8 cellular contexts compared by ENCODE assay signal in genomic region chr14:74612346-74613021, GRCh38. TPM values are rescaled to one million over a fixed set of nuclear protein-coding genes. Genes with fewer than 3 reads are reported as not detected.
DNase-seq lines count a peak whose midpoint lies in the region; ATAC-seq and TF ChIP-seq lines count a peak whose summit lies in the region.

No MANE protein-coding gene starts in this region.

- peak overlapping the region; percentile 34 to 78 (median 64); a peak in 21 of 22 replicates for H3K9ac ChIP-seq in BLaER1 treated with 17β-estradiol and CSF1 and Interleukin-3, amounts not matched to agents 10 nM and 100 nM
- peak overlapping the region; percentile 86 for H3K9ac ChIP-seq in neuronal stem cell (ENCODE audit: low read depth, low read length, poor library complexity)
- peak overlapping the region in 3 of 5 donors; percentile 23 to 68 (median 53) for H3K9ac ChIP-seq in subcutaneous abdominal adipose tissue (ENCODE audit: low read length in 5 of 5)

- H2AFZ ChIP-seq in neuronal stem cell (ENCODE audit: low read length) = peak overlapping the region; percentile 95

- H2BK120ac ChIP-seq in neuronal stem cell (ENCODE audit: low read depth, low read length) = peak overlapping the region; percentile 39

- no peak overlapping the region for H2BK12ac ChIP-seq in neuronal stem cell (ENCODE audit: low read length)

- H3K14ac ChIP-seq in neuronal stem cell (ENCODE audit: low read length) = no peak overlapping the region

- H4K91ac ChIP-seq in neuronal stem cell (ENCODE audit: low read depth, low read length, poor library complexity) = no peak overlapping the region

- peak overlapping the region; percentile 59 to 72 (median 66) for H3K4me3 ChIP-seq in BLaER1 treated with 17β-estradiol and CSF1 and Interleukin-3, amounts not matched to agents 10 nM and 100 nM
- H3K4me3 ChIP-seq in SJSA1 = peak overlapping the region; percentile 60
- H3K4me3 ChIP-seq in neuronal stem cell (ENCODE audit: low read length in 2 of 2) = peak overlapping the region; percentile 43 to 85
- H3K4me3 ChIP-seq in subcutaneous abdominal adipose tissue (ENCODE audit: low read depth in 1 of 5, low read length in 5 of 5) = peak overlapping the region in 4 of 5 donors; percentile 58 to 80 (median 74)

- H3K4me1 ChIP-seq in BLaER1 treated with 17β-estradiol and CSF1 and Interleukin-3, amounts not matched to agents 10 nM and 100 nM = peaks cover 59 to 78% (median 66%) of the 10 kb centered on the region in 10 experiments
- peaks cover 39% of the 10 kb centered on the region for H3K4me1 ChIP-seq in SJSA1 (replicated peaks)
- peaks cover 3 to 12% of the 10 kb centered on the region in 2 donors for H3K4me1 ChIP-seq in neuronal stem cell (ENCODE audit: control insufficient read depth in 2 of 2, insufficient read depth in 1 of 2, low read depth in 1 of 2, low read length in 2 of 2)
- H3K4me1 ChIP-seq in subcutaneous abdominal adipose tissue (ENCODE audit: control insufficient read depth in 5 of 5, insufficient read depth in 5 of 5, low read length in 5 of 5) = peaks cover 4 to 54% (median 43%) of the 10 kb centered on the region in 5 donors

- H2AK5ac ChIP-seq in neuronal stem cell (ENCODE audit: low read depth, low read length) = peak overlapping the region; percentile 51

- no peaks in the 10 kb centered on the region for H3K79me1 ChIP-seq in neuronal stem cell (ENCODE audit: low read depth, low read length)

- TF ChIP-seq EP300 in Ishikawa (IDR thresholded peaks at IDR 0.05; ENCODE audit: borderline replicate concordance) = no peak

- peak; percentile 75 for ATAC-seq in GM19397 (IDR thresholded peaks at IDR 0.05; ENCODE audit: unreplicated experiment)

- H3K9me3 ChIP-seq in BLaER1 treated with 17β-estradiol and CSF1 and Interleukin-3, amounts not matched to agents 10 nM and 100 nM (replicated peaks in 1 of 11) = no peaks in the 10 kb centered on the region
- H3K9me3 ChIP-seq in SJSA1 (replicated peaks) (no peaks in the 10 kb centered on the region; the same call in 1 of the 2 replicates), neuronal stem cell (replicated peaks in 1 of 2; ENCODE audit: control insufficient read depth in 2 of 2, insufficient read depth in 1 of 2, low read depth in 1 of 2, low read length in 2 of 2) (no peaks in the 10 kb centered on the region), subcutaneous abdominal adipose tissue (ENCODE audit: control insufficient read depth in 5 of 5, low read length in 5 of 5) (no peaks in the 10 kb centered on the region)

- no peak; the same call in 1 of the 2 replicates for TF ChIP-seq RAD21 in Ishikawa (IDR thresholded peaks at IDR 0.05; ENCODE audit: low read depth)

- peak overlapping the region; percentile 52 for H2BK15ac ChIP-seq in neuronal stem cell (ENCODE audit: low read length)

- peak overlapping the region; percentile 94 to 98 (median 97) for H3K4me2 ChIP-seq in BLaER1 treated with 17β-estradiol and CSF1 and Interleukin-3, amounts not matched to agents 10 nM and 100 nM
- H3K4me2 ChIP-seq in neuronal stem cell (ENCODE audit: insufficient read depth, low read length, poor library complexity, severe bottlenecking) = peak overlapping the region; percentile 80

- peak overlapping the region; percentile 97 for H3K18ac ChIP-seq in neuronal stem cell (ENCODE audit: low read length)

- H3K4ac ChIP-seq in neuronal stem cell (ENCODE audit: low read length) = no peak overlapping the region

- peaks cover 0 to 28% (median 20%) of the 10 kb centered on the region in 11 experiments; a peak in 13 of 22 replicates for H4K20me1 ChIP-seq in BLaER1 treated with 17β-estradiol and CSF1 and Interleukin-3, amounts not matched to agents 10 nM and 100 nM

- peaks cover 24 to 47% (median 42%) of the 10 kb centered on the region in 11 experiments for H3K27me3 ChIP-seq in BLaER1 treated with 17β-estradiol and CSF1 and Interleukin-3, amounts not matched to agents 10 nM and 100 nM
- H3K27me3 ChIP-seq in SJSA1 (replicated peaks) (peaks cover 7% of the 10 kb centered on the region), neuronal stem cell (ENCODE audit: control insufficient read depth in 3 of 3, insufficient read depth in 3 of 3, low read depth in 1 of 3, low read length in 3 of 3) (peaks cover 16 to 62% (median 29%) of the 10 kb centered on the region in 3 experiments), subcutaneous abdominal adipose tissue (ENCODE audit: control insufficient read depth in 5 of 5, insufficient read depth in 4 of 5, low read length in 5 of 5) (peaks cover 0 to 7% (median 0%) of the 10 kb centered on the region in 5 donors)

- no peak overlapping the region for H4K8ac ChIP-seq in neuronal stem cell (ENCODE audit: low read depth, low read length)

- DNase-seq in SJSA1 (ENCODE audit: low read depth in 1 of 2, low spot score in 2 of 2) (peak; percentile 77 to 79), germinal center (ENCODE audit: low spot score) (peak; percentile 85), neuronal stem cell (ENCODE audit: low spot score) (peak; percentile 80)
- DNase-seq in activated gamma-delta T cell treated with anti-CD3 and anti-CD28 coated beads, Interleukin-2, amount 50 U/mL, for 16 hours (ENCODE audit: low read depth) = peak; percentile 74

- WGBS in neuronal stem cell (ENCODE audit: extremely low coverage in 2 of 2, insufficient read length in 2 of 2, insufficient replicate concordance in 1 of 2), 2 donors = no CpG with 5 or more reads among the region's 69 CpGs

- peak overlapping the region in 4 of 11 experiments; percentile 1 to 42 (median 26); a peak in 6 of 22 replicates for H3K27ac ChIP-seq in BLaER1 treated with 17β-estradiol and CSF1 and Interleukin-3, amounts not matched to agents 10 nM and 100 nM
- H3K27ac ChIP-seq in SJSA1 (no peak overlapping the region), neuronal stem cell (replicated peaks; ENCODE audit: low read length) (no peak overlapping the region), subcutaneous abdominal adipose tissue (ENCODE audit: low read depth, low read length) (no peak overlapping the region)

- no peaks in the 10 kb centered on the region for H3K36me3 ChIP-seq in BLaER1 treated with 17β-estradiol and CSF1 and Interleukin-3, amounts not matched to agents 10 nM and 100 nM
- H3K36me3 ChIP-seq in SJSA1 (no peaks in the 10 kb centered on the region), neuronal stem cell (replicated peaks in 1 of 2; ENCODE audit: control insufficient read depth in 2 of 2, insufficient read depth in 2 of 2, low read length in 2 of 2) (no peaks in the 10 kb centered on the region), subcutaneous abdominal adipose tissue (ENCODE audit: control insufficient read depth in 5 of 5, insufficient read depth in 5 of 5, low read length in 5 of 5) (no peaks in the 10 kb centered on the region)

- H3K23ac ChIP-seq in neuronal stem cell (ENCODE audit: low read depth, low read length, poor library complexity) = no peak overlapping the region

- no peak overlapping the region for H2BK5ac ChIP-seq in neuronal stem cell (ENCODE audit: low read length)

TF ChIP-seq in Ishikawa, 13 proteins besides CTCF, POLR2A, EP300 and RAD21:
- no peak for TF ChIP-seq NFIC (IDR thresholded peaks at IDR 0.05)
- no peak for TF ChIP-seq CEBPB (IDR thresholded peaks at IDR 0.05)
- TF ChIP-seq YY1 (IDR thresholded peaks at IDR 0.05; ENCODE audit: low read depth) = peak; percentile 40; the same call in 1 of the 2 replicates
- peak; percentile 85 for TF ChIP-seq ZBTB7A (IDR thresholded peaks at IDR 0.05; ENCODE audit: low read depth)
- TF ChIP-seq TEAD4 (IDR thresholded peaks at IDR 0.05) = peak; percentile 12; the same call in 1 of the 2 replicates
- TF ChIP-seq REST (IDR thresholded peaks at IDR 0.05; ENCODE audit: low read depth) = no peak
- TF ChIP-seq EGR1 (IDR thresholded peaks at IDR 0.05) = 0 out of 2 replicates have a peak, but pooled peaks have one; percentile 59
- TF ChIP-seq TAF1 (IDR thresholded peaks at IDR 0.05; ENCODE audit: low read depth) = peak; percentile 29; the same call in 1 of the 2 replicates

RNA-seq across cellular contexts. Expression of gene LTBP2, which starts 0.4 kb away (rescaled TPM):
- 1.3 and 2.2 TPM in 2 replicates for total RNA-seq in SJSA1 (2014; rRNA removed; shearing (Covaris generic))
- polyA plus RNA-seq in neuronal stem cell (2013, experiment 1 of 2) = 1.4 TPM
- polyA plus RNA-seq in neuronal stem cell (2013, experiment 2 of 2) = 1.3 TPM
